ENCODE assay signal across 9 cellular contexts in the genomic region with DNA sequence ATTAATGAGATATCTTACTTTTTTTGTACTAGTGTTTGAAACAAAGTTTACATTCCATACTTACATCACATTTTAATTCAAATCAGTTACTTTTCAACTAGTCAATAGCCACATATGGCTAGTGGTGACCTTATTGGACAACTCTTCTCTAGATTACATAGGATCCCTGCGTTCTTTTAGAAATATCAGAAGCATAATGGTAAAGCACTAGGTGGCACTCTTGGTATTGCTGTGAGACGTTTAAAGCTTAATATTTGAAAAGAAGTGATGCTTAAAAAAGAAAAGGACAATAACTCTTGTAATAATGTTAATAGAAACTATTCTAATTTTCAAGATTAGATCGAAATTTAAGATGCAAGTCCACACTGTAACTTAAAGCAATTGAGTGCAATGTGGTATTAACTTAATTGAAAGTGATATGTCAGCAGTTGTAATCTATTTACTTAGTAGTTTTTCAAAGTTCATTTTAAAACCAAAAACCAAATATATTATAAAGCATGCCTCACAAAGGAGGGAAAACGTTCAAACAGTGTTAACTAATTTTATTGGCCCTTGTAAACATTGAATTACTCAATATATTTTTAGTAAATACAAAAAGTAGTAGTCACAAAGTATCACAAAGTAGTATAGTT.
DNase-seq lines count a peak whose midpoint lies in the region; ATAC-seq and TF ChIP-seq lines count a peak whose summit lies in the region.
"Had no signal": no experiment of that assay in that cellular context is flagged by ENCODE, and none has a peak within 500 bp of the region (broad histone marks: within the 10 kb centered on the region; RNA-seq: fewer than 3 reads in every experiment).

No MANE protein-coding gene starts in this region.

- H3K9me3 ChIP-seq in A673 (ENCODE audit: low read depth, low read length, poor library complexity, severe bottlenecking) (no peaks in the 10 kb centered on the region), MG63 (no peaks in the 10 kb centered on the region)
- H3K9me3 ChIP-seq: vagina had no signal

- in situ Hi-C loops in GM13977 (cut with MboI; ENCODE audit: low pct_unique_long_range_greater_than_20kb, low sequenced_read_pairs, unreplicated experiment), result no loop called here

- H3K27me3 ChIP-seq in A673 (replicated peaks; ENCODE audit: insufficient read depth, low read depth, low read length, poor library complexity), result no peaks in the 10 kb centered on the region
- no peaks in the 10 kb centered on the region for H3K27me3 ChIP-seq in MG63
- H3K27me3 ChIP-seq: vagina had no signal

- H3K4me3 ChIP-seq in A673 (ENCODE audit: low read depth, low read length, poor library complexity, severe bottlenecking) (no peak overlapping the region), MG63 (no peak overlapping the region)
- H3K4me3 ChIP-seq: vagina had no signal

- H3K27ac ChIP-seq in A673 (ENCODE audit: low read depth, low read length, poor library complexity, severe bottlenecking), result no peak overlapping the region
- H3K27ac ChIP-seq: vagina had no signal

- ATAC-seq in HG03460 (IDR thresholded peaks at IDR 0.05; ENCODE audit: unreplicated experiment) (no peak), GM18858 (IDR thresholded peaks at IDR 0.05; ENCODE audit: unreplicated experiment) (no peak), Right ventricle myocardium inferior (no peak)

- TF ChIP-seq CTCF in A673 (conservative IDR thresholded peaks at IDR 0.05; ENCODE audit: low read depth, low read length) (peak; percentile 56), GM13977 (IDR thresholded peaks at IDR 0.05; ENCODE audit: extremely low read depth, insufficient read depth, missing control alignments) (peak; percentile 31)

- H3K4me1 ChIP-seq in A673 (ENCODE audit: insufficient read depth, low read length, poor library complexity, severe bottlenecking), result no peaks in the 10 kb centered on the region
- H3K4me1 ChIP-seq: vagina had no signal

- intact Hi-C loops in A673 (cut with micrococcal nuclease; ENCODE audit: unreplicated experiment), result loop anchor here (2.0 kb wide), 1 partner anchor 856 kb away; no protein-coding TSS in a partner anchor
- intact Hi-C loops in Right ventricle myocardium inferior (cut with DNase I), result no loop called here

- no peaks in the 10 kb centered on the region for H3K36me3 ChIP-seq in A673 (ENCODE audit: insufficient read depth, low read length, poor library complexity, severe bottlenecking)
- no peaks in the 10 kb centered on the region for H3K36me3 ChIP-seq in MG63
- H3K36me3 ChIP-seq: vagina had no signal

- CTCF ChIA-PET in A673 (lab: Charles Lee), result no interaction called here

- no TSS peak for BruUV-seq in A673 (replicated peaks; lab: Mats Ljungman, UMichigan)

- POLR2A ChIA-PET in A673 (lab: Charles Lee; ENCODE audit: low non-redundant PET), result no interaction called here

- DNase-seq in A673 (ENCODE audit: low spot score) (peak; percentile 38), GM13977 (ENCODE audit: low spot score) (peak; percentile 14), RPMI8226 (peak; percentile 2), glomerular visceral epithelial cell (ENCODE audit: extremely low spot score) (peak; percentile 44), MG63 (no peak), Right ventricle myocardium inferior (ENCODE audit: missing footprints) (no peak)

Comparison
In these comparisons a context has a peak if more than half of its experiments do, and no peak if none do; other contexts are left out.
1. DNase-seq: peak in A673 (single experiment), GM13977 (single experiment), RPMI8226 (single experiment) and glomerular visceral epithelial cell (single experiment); none in MG63 (single experiment) and Right ventricle myocardium inferior (single experiment).